Comparison of ENCODE assay signal across 8 cellular contexts in genomic region chr22:45997077-45997774, GRCh38. TPM values are rescaled to one million over a fixed set of nuclear protein-coding genes. Genes with fewer than 3 reads are reported as not detected.
A peak's percentile ranks its signal among the peaks of the same experiment; 100 is the strongest.
DNase-seq lines count a peak whose midpoint lies in the region; ATAC-seq and TF ChIP-seq lines count a peak whose summit lies in the region.

No MANE protein-coding gene starts in this region.

- H3K36me3 ChIP-seq in adrenal gland (replicated peaks in 1 of 2), result no peaks in the 10 kb centered on the region

- H3K27ac ChIP-seq in adrenal gland, result peak overlapping the region; percentile 81 to 94 (median 85)

- no peaks in the 10 kb centered on the region for H3K9me3 ChIP-seq in adrenal gland (replicated peaks in 1 of 3)

- DNase-seq in COLO829 (ENCODE audit: low spot score), result peak; percentile 78
- DNase-seq in NCI-H146 (lab: John Stamatoyannopoulos, UW), result peak; percentile 86
- peak; percentile 90 to 99 (median 96) for DNase-seq in adrenal gland
- peak; percentile 92 for DNase-seq in left cardiac atrium
- DNase-seq in posterior vena cava (ENCODE audit: low spot score), result peak; percentile 98
- no peak for DNase-seq in activated naive CD4-positive, alpha-beta T cell treated with anti-CD3 and anti-CD28 coated beads, Interleukin-2, amount 50 U/mL, for 16 hours
- DNase-seq in activated gamma-delta T cell (lab: John Stamatoyannopoulos, UW), result no peak

- 8 to 20% (median 12%) methylated on average over 6 to 16 of the region's 16 CpGs for WGBS in adrenal gland, 4 donors

- ATAC-seq in left cardiac atrium, result peak; percentile 87
- no peak for ATAC-seq in GM21619 (IDR thresholded peaks at IDR 0.05; ENCODE audit: unreplicated experiment)

- H3K4me1 ChIP-seq in adrenal gland (replicated peaks in 1 of 2), result peaks cover 49 to 65% of the 10 kb centered on the region in 2 donors

- no peaks in the 10 kb centered on the region for H3K27me3 ChIP-seq in adrenal gland

- intact Hi-C loops in adrenal gland (cut with DNase I), result loop anchor here in 1 of 2 donors (10.0 kb wide), 1 partner anchor 318 kb away; no protein-coding TSS in a partner anchor
- intact Hi-C loops in left cardiac atrium (cut with DNase I), result loop anchor here in 1 of 2 donors (10.0 kb wide), 1 partner anchor 318 kb away; no protein-coding TSS in a partner anchor
- intact Hi-C loops in posterior vena cava (cut with DNase I), result loop anchor here in 1 of 2 donors (5.0 kb wide), 1 partner anchor 315 kb away; no protein-coding TSS in a partner anchor

- peak in 1 of 2 donors; percentile 55 for TF ChIP-seq POLR2A in adrenal gland (IDR thresholded peaks at IDR 0.05)

- no peak for TF ChIP-seq CTCF in adrenal gland (IDR thresholded peaks at IDR 0.05)

- no peak overlapping the region for H3K4me3 ChIP-seq in adrenal gland

RNA-seq across cellular contexts. Expression of gene WNT7B, which starts 20.3 kb away (rescaled TPM):
- total RNA-seq in adrenal gland, result under 1 TPM in 3 of 8 donors, not detected in 5; 0.07 to 0.24 (median 0.13) TPM
- under 1 TPM in 1 of 3 donors, not detected in 2; 0.16 TPM for polyA plus RNA-seq in adrenal gland
- total RNA-seq in left cardiac atrium, result not detected
- total RNA-seq in posterior vena cava, result not detected

Comparison
In these comparisons a context has a peak if more than half of its experiments do, and no peak if none do; other contexts are left out.
1. DNase-seq: peak in COLO829 (single experiment), NCI-H146 (single experiment), adrenal gland (7 of 7), left cardiac atrium (single experiment) and posterior vena cava (single experiment); none in activated naive CD4-positive, alpha-beta T cell treated with anti-CD3 and anti-CD28 coated beads, Interleukin-2, amount 50 U/mL, for 16 hours (single experiment) and activated gamma-delta T cell (single experiment).